30 cellular contexts compared by ENCODE assay signal in the genomic region with DNA sequence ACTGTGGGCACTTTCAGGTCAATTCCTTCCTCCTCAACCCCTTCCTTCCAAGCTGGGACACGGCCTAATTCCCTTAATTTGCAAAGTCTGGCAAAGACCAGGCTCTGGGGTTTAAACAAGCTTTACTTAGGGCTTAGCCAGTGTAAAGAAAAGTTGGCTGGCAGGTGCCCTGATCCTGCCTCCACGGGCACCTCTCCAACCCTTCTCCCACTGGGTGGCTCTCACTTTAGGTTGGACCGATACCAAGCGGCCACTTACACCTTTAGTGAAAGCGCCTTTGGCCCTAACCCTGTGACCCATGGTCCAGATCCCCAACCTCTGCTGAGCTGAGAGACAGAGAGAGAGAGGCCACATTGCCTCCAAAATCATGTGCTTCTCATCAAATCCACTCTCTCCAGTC. TPM values are rescaled to one million over a fixed set of nuclear protein-coding genes. Genes with fewer than 3 reads are reported as not detected.
"Had no signal": no experiment of that assay in that cellular context is flagged by ENCODE, and none has a peak within 500 bp of the region (broad histone marks: within the 10 kb centered on the region; RNA-seq: fewer than 3 reads in every experiment).

No MANE protein-coding gene starts in this region.

- H3K27ac ChIP-seq: left ventricle myocardium inferior, neutrophil, pancreas, psoas muscle, right atrium auricular region, WERI-Rb-1 had no signal

- H3K4me2 ChIP-seq: smooth muscle cell had no signal

- H3K27me3 ChIP-seq: right atrium auricular region had no signal

- H3K36me3 ChIP-seq: left ventricle myocardium inferior, neutrophil, pancreas, right atrium auricular region, WERI-Rb-1 had no signal

- H3K4me3 ChIP-seq: left ventricle myocardium inferior, pancreas, psoas muscle, right atrium auricular region, smooth muscle cell had no signal

- DNase-seq: activated CD4-positive, alpha-beta T cell treated with anti-CD3 and anti-CD28 coated beads for 48 hours; activated CD4-positive, alpha-beta T cell treated with anti-CD3 and anti-CD28 coated beads, Interleukin-2, amount 50 U/mL, for 48 hours; activated CD8-positive, alpha-beta memory T cell treated with anti-CD3 and anti-CD28 coated beads for 24 hours; activated gamma-delta T cell treated with Interleukin-2 at 50 U/mL for 16 hours; activated naive CD4-positive, alpha-beta T cell treated with anti-CD3 and anti-CD28 coated beads, Interleukin-2, amount 50 U/mL, for 16 hours; amniotic stem cell; central memory CD4-positive, alpha-beta T cell; endodermal cell; foreskin fibroblast; head of caudate nucleus; left ventricle myocardium inferior; mammary epithelial cell; naive B cell; nephron progenitor cell; pancreas; psoas muscle; stimulated activated CD4-positive, alpha-beta T cell treated with anti-CD3 and anti-CD28 coated beads, Interleukin-1b, Interleukin-23, amount 100 ng/mL, for 48 hours; stimulated activated CD4-positive, alpha-beta T cell treated with anti-CD3 and anti-CD28 coated beads, Interleukin-4, amount 100 ng/mL, for 4 hours; stimulated activated CD8-positive, alpha-beta memory T cell treated with anti-CD3 and anti-CD28 coated beads, Interleukin-4, amount 100 ng/mL, for 48 hours; stimulated activated naive B cell treated with anti-CD40 and anti-IgM and Interleukin-4, amounts not matched to agents 10 μg/mL and 1 μg/mL and 100 μg/mL, for 72 hours; T-helper 9 cell; trophoblast cell; WERI-Rb-1 had no signal

- H3K9me3 ChIP-seq: left ventricle myocardium inferior, neutrophil, pancreas, psoas muscle, right atrium auricular region had no signal

- H3K4me1 ChIP-seq: left ventricle myocardium inferior, pancreas, psoas muscle, right atrium auricular region had no signal

RNA-seq across cellular contexts. Expression of gene MLN, which starts 13.7 kb away (rescaled TPM):
- total RNA-seq: activated T-helper 1 cell treated with anti-CD3 and anti-CD28 coated beads, Interleukin-12 subunit alpha, Interleukin-12 subunit beta, Interleukin-2, Interleukin-4 antibody, amounts not matched to agents 30 ng/mL and 10 ng/mL and 1 ng/mL, durations not matched to agents 14 hours and 24 hours and 36 hours; endodermal cell; esophagus mucosa; left ventricle myocardium inferior; mammary epithelial cell; pancreas; psoas muscle; right atrium auricular region; smooth muscle cell; T-helper 1 cell treated with Interleukin-12 subunit alpha and Interleukin-12 subunit beta and Interleukin-4 antibody, amounts not matched to agents 30 ng/mL and 1 ng/mL, for 36 hours; temporal lobe had no signal
- polyA plus RNA-seq: mammary epithelial cell, pancreas, psoas muscle, smooth muscle cell had no signal
